In genomic region chr9:122819791-122820489, GRCh38 we compare ENCODE assay signal across 1 cellular context.
TF ChIP-seq lines count a peak whose summit lies in the region.

No MANE protein-coding gene starts in this region.

TF ChIP-seq in endothelial cell of umbilical vein, 7 proteins besides CTCF, POLR2A, EP300 and RAD21 (continued from another document):
- TF ChIP-seq MAX (IDR thresholded peaks at IDR 0.05; ENCODE audit: insufficient read depth, insufficient read length) (peak; percentile 86), GATA2 (IDR thresholded peaks at IDR 0.05; ENCODE audit: insufficient read depth, insufficient read length, low read depth, low read length) (peak; percentile 100)
